Comparison of ENCODE assay signal across 1 cellular context in the genomic region with DNA sequence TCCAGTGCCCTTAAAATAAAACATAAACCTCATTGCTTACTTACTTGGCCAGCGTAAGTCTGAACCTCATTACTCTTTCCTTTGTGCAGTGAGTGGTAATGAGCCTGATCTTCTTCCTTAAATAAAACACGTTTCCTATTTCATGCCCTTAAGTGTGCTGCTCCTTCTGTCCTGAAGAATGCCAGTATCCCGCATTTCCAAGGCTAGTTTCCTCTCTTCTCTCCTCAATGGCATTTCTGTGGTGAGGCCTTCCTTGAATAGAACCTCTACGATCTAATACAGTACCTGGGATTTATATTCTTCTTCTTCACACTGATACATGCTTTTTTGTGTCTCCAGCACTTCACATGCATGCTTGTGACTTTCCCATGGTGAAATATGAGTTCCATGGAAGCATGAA.
TF ChIP-seq lines count a peak whose summit lies in the region.

No MANE protein-coding gene starts in this region.

TF ChIP-seq in WTC11, 78 proteins besides CTCF, POLR2A, EP300 and RAD21 (continued from another document):
- TF ChIP-seq, protein P1, sequence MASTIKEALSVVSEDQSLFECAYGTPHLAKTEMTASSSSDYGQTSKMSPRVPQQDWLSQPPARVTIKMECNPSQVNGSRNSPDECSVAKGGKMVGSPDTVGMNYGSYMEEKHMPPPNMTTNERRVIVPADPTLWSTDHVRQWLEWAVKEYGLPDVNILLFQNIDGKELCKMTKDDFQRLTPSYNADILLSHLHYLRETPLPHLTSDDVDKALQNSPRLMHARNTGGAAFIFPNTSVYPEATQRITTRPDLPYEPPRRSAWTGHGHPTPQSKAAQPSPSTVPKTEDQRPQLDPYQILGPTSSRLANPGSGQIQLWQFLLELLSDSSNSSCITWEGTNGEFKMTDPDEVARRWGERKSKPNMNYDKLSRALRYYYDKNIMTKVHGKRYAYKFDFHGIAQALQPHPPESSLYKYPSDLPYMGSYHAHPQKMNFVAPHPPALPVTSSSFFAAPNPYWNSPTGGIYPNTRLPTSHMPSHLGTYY (CRISPR knock-in tag; IDR thresholded peaks at IDR 0.05), result no peak
- TF ChIP-seq CBFB (CRISPR knock-in tag; IDR thresholded peaks at IDR 0.05; ENCODE audit: low read depth), result no peak
- TF ChIP-seq, protein P2, sequence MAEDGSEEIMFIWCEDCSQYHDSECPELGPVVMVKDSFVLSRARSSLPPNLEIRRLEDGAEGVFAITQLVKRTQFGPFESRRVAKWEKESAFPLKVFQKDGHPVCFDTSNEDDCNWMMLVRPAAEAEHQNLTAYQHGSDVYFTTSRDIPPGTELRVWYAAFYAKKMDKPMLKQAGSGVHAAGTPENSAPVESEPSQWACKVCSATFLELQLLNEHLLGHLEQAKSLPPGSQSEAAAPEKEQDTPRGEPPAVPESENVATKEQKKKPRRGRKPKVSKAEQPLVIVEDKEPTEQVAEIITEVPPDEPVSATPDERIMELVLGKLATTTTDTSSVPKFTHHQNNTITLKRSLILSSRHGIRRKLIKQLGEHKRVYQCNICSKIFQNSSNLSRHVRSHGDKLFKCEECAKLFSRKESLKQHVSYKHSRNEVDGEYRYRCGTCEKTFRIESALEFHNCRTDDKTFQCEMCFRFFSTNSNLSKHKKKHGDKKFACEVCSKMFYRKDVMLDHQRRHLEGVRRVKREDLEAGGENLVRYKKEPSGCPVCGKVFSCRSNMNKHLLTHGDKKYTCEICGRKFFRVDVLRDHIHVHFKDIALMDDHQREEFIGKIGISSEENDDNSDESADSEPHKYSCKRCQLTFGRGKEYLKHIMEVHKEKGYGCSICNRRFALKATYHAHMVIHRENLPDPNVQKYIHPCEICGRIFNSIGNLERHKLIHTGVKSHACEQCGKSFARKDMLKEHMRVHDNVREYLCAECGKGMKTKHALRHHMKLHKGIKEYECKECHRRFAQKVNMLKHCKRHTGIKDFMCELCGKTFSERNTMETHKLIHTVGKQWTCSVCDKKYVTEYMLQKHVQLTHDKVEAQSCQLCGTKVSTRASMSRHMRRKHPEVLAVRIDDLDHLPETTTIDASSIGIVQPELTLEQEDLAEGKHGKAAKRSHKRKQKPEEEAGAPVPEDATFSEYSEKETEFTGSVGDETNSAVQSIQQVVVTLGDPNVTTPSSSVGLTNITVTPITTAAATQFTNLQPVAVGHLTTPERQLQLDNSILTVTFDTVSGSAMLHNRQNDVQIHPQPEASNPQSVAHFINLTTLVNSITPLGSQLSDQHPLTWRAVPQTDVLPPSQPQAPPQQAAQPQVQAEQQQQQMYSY (CRISPR knock-in tag; IDR thresholded peaks at IDR 0.05), result no peak
